ENCODE assay signal across 22 cellular contexts in genomic region chr16:85678016-85678415, GRCh38.
"Had no signal": no experiment of that assay in that cellular context is flagged by ENCODE, and none has a peak within 500 bp of the region (broad histone marks: within the 10 kb centered on the region; RNA-seq: fewer than 3 reads in every experiment).

No MANE protein-coding gene starts in this region.

- H3K4me3 Mint-ChIP-seq: activated B cell treated with CpG ODN at 0.5 μM for 24 hours; activated CD4-positive, alpha-beta T cell treated with anti-CD3 and anti-CD28 coated beads for 36 hours; activated naive CD4-positive, alpha-beta T cell treated with anti-CD3 and anti-CD28 coated beads for 36 hours; central memory CD8-positive, alpha-beta T cell; nephron had no signal

- H3K9ac ChIP-seq: parathyroid adenoma had no signal

- H2AFZ ChIP-seq: parathyroid adenoma had no signal

- H3K27me3 ChIP-seq: body of pancreas, upper lobe of right lung had no signal

- H3K4me3 ChIP-seq: body of pancreas, upper lobe of right lung had no signal

- H3K27ac ChIP-seq: body of pancreas, parathyroid adenoma, upper lobe of right lung had no signal

- DNase-seq: activated B cell treated with CpG ODN at 0.5 μM for 24 hours; activated CD4-positive, alpha-beta T cell treated with anti-CD3 and anti-CD28 coated beads for 36 hours; activated CD4-positive, alpha-beta T cell treated with anti-CD3 and anti-CD28 coated beads, Interleukin-2, amount 50 U/mL, for 4 hours; activated CD8-positive, alpha-beta memory T cell treated with anti-CD3 and anti-CD28 coated beads, Interleukin-2, amount 50 U/mL, for 48 hours; activated naive CD4-positive, alpha-beta T cell treated with anti-CD3 and anti-CD28 coated beads for 36 hours; activated T-cell treated with anti-CD3 and anti-CD28 coated beads, Interleukin-2, amount 50 U/mL, for 48 hours; anterior cingulate cortex; effector memory CD4-positive, alpha-beta T cell; hypothalamus; left cardiac atrium; mesenchymal stem cell; stimulated activated CD4-positive, alpha-beta T cell treated with anti-CD3 and anti-CD28 coated beads, Interleukin-12 subunit alpha, Interleukin-12 subunit beta, amount 100 ng/mL, for 4 hours; stimulated activated CD4-positive, alpha-beta T cell treated with anti-CD3 and anti-CD28 coated beads, Interleukin-4, amount 100 ng/mL, for 4 hours; stimulated activated naive CD8-positive, alpha-beta T cell treated with anti-CD3 and anti-CD28 coated beads, Interleukin-15, Interleukin-2, amounts not matched to agents 100 U/mL and 50 U/mL, for 24 hours; T-helper 9 cell; upper lobe of right lung had no signal

- ATAC-seq: activated CD4-positive, alpha-beta T cell treated with anti-CD3 and anti-CD28 coated beads for 36 hours; body of pancreas; esophagus mucosa; left cardiac atrium; right cardiac atrium; stimulated activated naive CD8-positive, alpha-beta T cell treated with anti-CD3 and anti-CD28 coated beads, Interleukin-15, Interleukin-2, amounts not matched to agents 100 U/mL and 50 U/mL, for 24 hours; upper lobe of right lung had no signal

- H3K27me3 Mint-ChIP-seq: activated B cell treated with CpG ODN at 0.5 μM for 24 hours; activated CD4-positive, alpha-beta T cell treated with anti-CD3 and anti-CD28 coated beads for 36 hours; central memory CD8-positive, alpha-beta T cell had no signal

- H3K9me3 ChIP-seq: body of pancreas, upper lobe of right lung had no signal

- H3K9me3 Mint-ChIP-seq: activated B cell treated with CpG ODN at 0.5 μM for 24 hours; activated naive CD4-positive, alpha-beta T cell treated with anti-CD3 and anti-CD28 coated beads for 36 hours; central memory CD8-positive, alpha-beta T cell; nephron had no signal

- H3K79me2 ChIP-seq: parathyroid adenoma had no signal

- H3K27ac Mint-ChIP-seq: activated B cell treated with CpG ODN at 0.5 μM for 24 hours; activated CD4-positive, alpha-beta T cell treated with anti-CD3 and anti-CD28 coated beads for 36 hours; activated naive CD4-positive, alpha-beta T cell treated with anti-CD3 and anti-CD28 coated beads for 36 hours; nephron had no signal
